In the genomic region with DNA sequence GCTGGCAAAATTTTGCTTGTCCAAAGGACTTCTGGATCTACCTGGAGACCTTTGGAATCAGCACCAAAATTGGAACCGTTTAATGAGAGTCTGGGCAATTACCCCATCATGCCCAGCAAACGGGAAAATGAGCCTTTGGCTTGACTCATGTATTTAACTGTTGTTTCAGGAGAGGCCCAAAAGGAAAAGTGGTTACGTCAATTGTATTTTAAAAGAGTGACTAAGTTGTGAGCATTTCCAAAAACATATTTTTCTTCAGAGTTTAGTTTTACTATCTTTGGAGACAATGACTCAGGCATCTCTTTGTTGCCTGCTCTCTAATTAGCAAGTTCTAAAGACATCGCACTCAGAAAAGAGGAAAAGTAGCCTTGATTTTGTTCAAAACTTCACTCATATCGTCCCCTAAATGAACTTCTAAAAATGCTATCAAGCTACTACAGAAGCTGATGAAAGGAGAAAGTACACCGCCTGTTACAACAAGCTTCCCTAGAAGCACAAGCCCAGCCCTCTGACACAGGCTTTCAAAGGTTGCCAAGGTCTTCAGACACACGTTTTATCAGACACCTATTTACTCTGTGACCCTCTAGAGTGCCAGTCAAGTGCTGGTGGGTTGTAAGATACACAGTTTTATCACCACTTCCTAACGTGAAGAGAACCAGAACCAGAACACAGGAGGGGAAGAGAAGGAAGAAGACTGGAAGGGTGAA, we compare ENCODE assay signal across 12 cellular contexts.
A peak's percentile ranks its signal among the peaks of the same experiment; 100 is the strongest.
DNase-seq lines count a peak whose midpoint lies in the region; ATAC-seq, FAIRE-seq and TF ChIP-seq lines count a peak whose summit lies in the region.
"Had no signal": no experiment of that assay in that cellular context is flagged by ENCODE, and none has a peak within 500 bp of the region (broad histone marks: within the 10 kb centered on the region; RNA-seq: fewer than 3 reads in every experiment).

No MANE protein-coding gene starts in this region.

- no peaks in the 10 kb centered on the region for H3K79me2 ChIP-seq in mammary epithelial cell (ENCODE audit: insufficient read depth, low read length)

- H3K9ac ChIP-seq in mammary epithelial cell (ENCODE audit: insufficient read depth, low read length), result no peak overlapping the region

- H3K36me3 ChIP-seq in mammary epithelial cell (ENCODE audit: insufficient read depth, low read length), result no peaks in the 10 kb centered on the region
- H3K36me3 ChIP-seq: WERI-Rb-1 had no signal

- H3K27me3 ChIP-seq in mammary epithelial cell (ENCODE audit: insufficient read depth, low read length), result no peaks in the 10 kb centered on the region

- no peak for TF ChIP-seq CTCF in mammary epithelial cell (conservative IDR thresholded peaks at IDR 0.05 in 1 of 2, IDR thresholded peaks at IDR 0.05 in 1 of 2; ENCODE audit: extremely low read depth in 1 of 2, insufficient read depth in 1 of 2, low read depth in 1 of 2, low read length in 2 of 2)

- H3K4me3 ChIP-seq in mammary epithelial cell (replicated peaks in 1 of 3; ENCODE audit: insufficient read depth in 1 of 3, low read depth in 2 of 3, low read length in 3 of 3), result no peak overlapping the region

- no peaks in the 10 kb centered on the region for H3K4me1 ChIP-seq in mammary epithelial cell (ENCODE audit: insufficient read depth, low read length)

- 51% methylated on average over 8 of the region's 8 CpGs for whole genome bisulfite sequencing in mammary epithelial cell (ENCODE audit: low coverage, missing lambda C conversion rate)

- FAIRE-seq in urothelium cell line (lab: Jason Lieb, UNC), result no peak
- FAIRE-seq: G401.6 had no signal

- peak overlapping the region; percentile 49 for H2AFZ ChIP-seq in mammary epithelial cell (ENCODE audit: low read depth, low read length)

- dilution Hi-C loops in mammary epithelial cell (cut with HindIII; ENCODE audit: low sequenced_read_pairs), result no loop called here

- H3K4me2 ChIP-seq in mammary epithelial cell (ENCODE audit: insufficient read depth, low read depth, low read length), result no peak overlapping the region

- no peaks in the 10 kb centered on the region for H4K20me1 ChIP-seq in mammary epithelial cell (ENCODE audit: insufficient read depth, low read length)

- in situ Hi-C loops in mammary epithelial cell (cut with MboI; ENCODE audit: low sequenced_read_pairs in 2 of 2), result no loop called here

- no peak overlapping the region for H3K27ac ChIP-seq in mammary epithelial cell (ENCODE audit: insufficient read depth, low read depth, low read length)
- H3K27ac ChIP-seq: WERI-Rb-1 had no signal

- BruUV-seq in mammary epithelial cell (replicated peaks; lab: Mats Ljungman, UMichigan), result no TSS peak

- peak; percentile 89 for DNase-seq in HT1080 (ENCODE audit: low read depth)
- peak; percentile 60 for DNase-seq in mammary epithelial cell
- peak; percentile 52 for DNase-seq in hepatic stellate cell (ENCODE audit: low spot score)
- DNase-seq in urothelium cell line (ENCODE audit: low spot score), result peak; percentile 12
- DNase-seq in amygdala (lab: John Stamatoyannopoulos, UW), result no peak
- DNase-seq: activated T-cell treated with anti-CD3 and anti-CD28 coated beads, Interleukin-2, amount 50 U/mL, for 72 hours; effector memory CD4-positive, alpha-beta T cell; NCI-H146 had no signal

- no peaks in the 10 kb centered on the region for H3K9me3 ChIP-seq in mammary epithelial cell (replicated peaks; ENCODE audit: insufficient read depth, low read length)

- intact Hi-C loops in mammary epithelial cell (cut with micrococcal nuclease), result no loop called here

- CTCF ChIA-PET in mammary epithelial cell (lab: Charles Lee; ENCODE audit: low non-redundant PET), result no interaction called here

- no peak for ATAC-seq in HG03442 (IDR thresholded peaks at IDR 0.05; ENCODE audit: unreplicated experiment)
- no peak for ATAC-seq in HG02884 (IDR thresholded peaks at IDR 0.05; ENCODE audit: unreplicated experiment)
- ATAC-seq: activated T-cell treated with anti-CD3 and anti-CD28 coated beads, Interleukin-2, amount 50 U/mL, for 72 hours had no signal

Comparison
In these comparisons a context has a peak if more than half of its experiments do, and no peak if none do; other contexts are left out.
1. DNase-seq: peak in HT1080 (single experiment), mammary epithelial cell (single experiment), hepatic stellate cell (single experiment) and urothelium cell line (single experiment); none in amygdala (0 of 56).